Comparison of ENCODE assay signal across 1 cellular context in genomic region chr4:1360423-1361283, GRCh38.
A peak's percentile ranks its signal among the peaks of the same experiment; 100 is the strongest.
TF ChIP-seq lines count a peak whose summit lies in the region.

No MANE protein-coding gene starts in this region.

TF ChIP-seq in HepG2, 621 proteins besides CTCF, POLR2A, EP300 and RAD21 (continued from another document):
- TF ChIP-seq IRF2 (CRISPR knock-in tag; IDR thresholded peaks at IDR 0.05) (no peak), IRF1 (CRISPR knock-in tag; IDR thresholded peaks at IDR 0.05; ENCODE audit: low read depth) (no peak), SNAI1 (CRISPR knock-in tag; IDR thresholded peaks at IDR 0.05; ENCODE audit: borderline replicate concordance) (no peak), DMTF1 (CRISPR knock-in tag; IDR thresholded peaks at IDR 0.05) (no peak), ZNF501 (CRISPR knock-in tag; IDR thresholded peaks at IDR 0.05) (0 out of 2 replicates have a peak, but pooled peaks have one; percentile 21), ZNF687 (CRISPR knock-in tag; IDR thresholded peaks at IDR 0.05) (peak; percentile 69)
